ENCODE assay signal across 10 cellular contexts in the genomic region with DNA sequence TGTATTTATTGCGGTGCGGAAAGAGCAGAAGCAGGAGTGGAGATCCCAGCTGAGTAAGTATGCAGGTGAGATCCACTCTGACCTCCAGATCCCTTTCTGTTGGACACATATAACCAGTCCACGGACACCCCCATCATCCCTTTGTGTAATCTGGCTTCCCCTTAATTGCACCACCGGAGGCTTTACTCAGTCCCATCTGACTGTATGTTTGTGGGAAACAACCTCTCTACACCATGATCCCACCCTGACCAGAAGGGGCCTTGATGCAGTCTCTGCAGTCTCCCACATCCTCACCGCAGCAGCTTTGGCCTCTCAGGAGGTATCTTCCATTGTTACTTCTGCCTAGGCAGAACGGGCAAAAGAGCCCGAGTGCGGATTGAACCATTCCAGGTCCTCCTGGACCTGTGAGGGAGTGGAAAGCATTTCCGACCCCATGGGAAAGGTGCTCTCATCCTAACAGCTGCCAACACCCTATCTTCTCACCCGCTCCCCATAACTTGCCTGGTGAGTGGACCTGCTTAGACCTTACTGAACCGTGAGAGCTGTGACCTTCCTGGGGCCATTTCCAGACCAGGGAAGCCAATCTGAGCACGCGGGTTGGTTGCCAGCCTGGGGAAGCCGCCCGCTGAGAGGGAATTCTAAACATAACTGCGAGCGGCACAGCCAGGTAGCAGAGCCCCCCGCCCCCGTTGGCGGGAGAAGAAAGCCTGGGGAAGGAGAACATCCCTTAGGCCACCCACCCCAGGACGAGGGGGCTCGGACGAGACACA. TPM values are rescaled to one million over a fixed set of nuclear protein-coding genes. Genes with fewer than 3 reads are reported as not detected.
DNase-seq lines count a peak whose midpoint lies in the region; ATAC-seq and TF ChIP-seq lines count a peak whose summit lies in the region.
"Had no signal": no experiment of that assay in that cellular context is flagged by ENCODE, and none has a peak within 500 bp of the region (broad histone marks: within the 10 kb centered on the region; RNA-seq: fewer than 3 reads in every experiment).

No MANE protein-coding gene starts in this region.

- 40 to 45% (median 42%) methylated on average over 22 to 23 of the region's 23 CpGs for WGBS in ovary, 3 donors

- H3K4me3 ChIP-seq in BJ (ENCODE audit: low read depth, low read length) (peak overlapping the region; percentile 60), ascending aorta (peak overlapping the region; percentile 59 to 80), iPS-15b (ENCODE audit: low read depth, low read length) (peak overlapping the region; percentile 64), ovary (peak overlapping the region; percentile 49)
- H3K4me3 ChIP-seq in CD8-positive, alpha-beta memory T cell (ENCODE audit: low read length): no peak overlapping the region

- no peaks in the 10 kb centered on the region for H3K9me3 Mint-ChIP-seq in CD8-positive, alpha-beta memory T cell

- no peak for TF ChIP-seq EP300 in ovary (IDR thresholded peaks at IDR 0.05)

- peak overlapping the region; percentile 37 for H3K9ac ChIP-seq in iPS-15b (ENCODE audit: low read depth, low read length)

- H3K27ac Mint-ChIP-seq in CD8-positive, alpha-beta memory T cell: no peak overlapping the region

- H3K4me3 Mint-ChIP-seq in CD8-positive, alpha-beta memory T cell: no peak overlapping the region

- DNase-seq in BJ (ENCODE audit: low read depth) (no peak), ascending aorta (ENCODE audit: low spot score in 2 of 2) (no peak), ovary (no peak)
- no peak for DNase-seq in CD8-positive, alpha-beta memory T cell
- DNase-seq: NCI-H187 had no signal

- H3K9me3 ChIP-seq in ascending aorta (no peaks in the 10 kb centered on the region), iPS-15b (ENCODE audit: control insufficient read depth, insufficient read depth, low read length) (no peaks in the 10 kb centered on the region), ovary (no peaks in the 10 kb centered on the region)
- no peaks in the 10 kb centered on the region for H3K9me3 ChIP-seq in CD8-positive, alpha-beta memory T cell (ENCODE audit: low read length)

- H3K27ac ChIP-seq in ascending aorta: no peak overlapping the region
- no peak overlapping the region for H3K27ac ChIP-seq in ovary
- no peak overlapping the region for H3K27ac ChIP-seq in CD8-positive, alpha-beta memory T cell (ENCODE audit: low read depth, low read length)

- intact Hi-C loops in ascending aorta (cut with DNase I): no loop called here
- intact Hi-C loops in ovary (cut with DNase I): no loop called here

- CTCF ChIA-PET in BJ (lab: Yijun Ruan, JAX): no interaction called here
- CTCF ChIA-PET in CD8-positive, alpha-beta memory T cell (lab: Charles Lee): no interaction called here

- peaks cover 2 to 4% of the 10 kb centered on the region in 2 donors for H3K4me1 ChIP-seq in ascending aorta
- H3K4me1 ChIP-seq in iPS-15b (ENCODE audit: control insufficient read depth, insufficient read depth, low read length): peaks cover 9% of the 10 kb centered on the region
- peaks cover 3% of the 10 kb centered on the region for H3K4me1 ChIP-seq in ovary (ENCODE audit: insufficient read depth)
- H3K4me1 ChIP-seq in CD8-positive, alpha-beta memory T cell (ENCODE audit: insufficient read depth, low read length): no peaks in the 10 kb centered on the region

- peaks cover 22 to 46% of the 10 kb centered on the region in 2 donors for H3K27me3 Mint-ChIP-seq in CD8-positive, alpha-beta memory T cell

- POLR2A ChIA-PET in BJ (lab: Charles Lee): no interaction called here
- POLR2A ChIA-PET in CD8-positive, alpha-beta memory T cell (lab: Charles Lee): no interaction called here

- H3K36me3 ChIP-seq in BJ (ENCODE audit: control insufficient read depth, insufficient read depth, low read length) (no peaks in the 10 kb centered on the region), ascending aorta (no peaks in the 10 kb centered on the region), iPS-15b (ENCODE audit: control insufficient read depth, insufficient read depth, low read length) (no peaks in the 10 kb centered on the region), ovary (no peaks in the 10 kb centered on the region)
- no peaks in the 10 kb centered on the region for H3K36me3 ChIP-seq in CD8-positive, alpha-beta memory T cell (ENCODE audit: insufficient read depth, low read length)

- H3K27me3 ChIP-seq in BJ (ENCODE audit: control insufficient read depth, insufficient read depth, low read length) (peaks cover 6% of the 10 kb centered on the region), ascending aorta (no peaks in the 10 kb centered on the region), iPS-15b (ENCODE audit: control insufficient read depth, insufficient read depth, low read length) (peaks cover 42% of the 10 kb centered on the region), ovary (no peaks in the 10 kb centered on the region)
- peaks cover 16% of the 10 kb centered on the region for H3K27me3 ChIP-seq in CD8-positive, alpha-beta memory T cell (ENCODE audit: insufficient read depth, low read length, poor library complexity, severe bottlenecking)

- H3K4me1 Mint-ChIP-seq in CD8-positive, alpha-beta memory T cell: peaks cover 0 to 5% (median 2%) of the 10 kb centered on the region in 3 donors

- no peak for TF ChIP-seq POLR2A in ovary (IDR thresholded peaks at IDR 0.05)

- H3K36me3 Mint-ChIP-seq in CD8-positive, alpha-beta memory T cell: no peaks in the 10 kb centered on the region

- no peak for TF ChIP-seq CTCF in BJ (IDR thresholded peaks at IDR 0.05; ENCODE audit: insufficient read depth, low read depth, low read length)
- TF ChIP-seq CTCF in ascending aorta (IDR thresholded peaks at IDR 0.05): no peak
- no peak for TF ChIP-seq CTCF in ovary (IDR thresholded peaks at IDR 0.05)

- ATAC-seq in GM18873 (IDR thresholded peaks at IDR 0.05; ENCODE audit: low FRiP score, unreplicated experiment) (no peak), HG03520 (IDR thresholded peaks at IDR 0.05; ENCODE audit: unreplicated experiment) (no peak), GM18858 (IDR thresholded peaks at IDR 0.05; ENCODE audit: unreplicated experiment) (no peak)

RNA-seq across cellular contexts. Expression of gene SLCO2A1, which starts 1.1 kb away (rescaled TPM):
- polyA plus RNA-seq in BJ (2011; rRNA removed) (2.6 and 5.4 TPM in 2 replicates), ovary (10 to 100 TPM in 1 of 2 donors, 1 to 10 TPM in 1; 3.6 to 23.6 TPM)
- polyA minus RNA-seq in BJ (2011; rRNA and poly(A)+ RNA removed): 2.9 and 4.2 TPM in 2 replicates
- total RNA-seq in ascending aorta (111 TPM), ovary (10 to 100 TPM in 2 of 7 donors, 1 to 10 TPM in 4, under 1 TPM in 1; 0.83 to 16.7 (median 3.7) TPM)
- not detected for total RNA-seq in CD8-positive, alpha-beta memory T cell
- polyA plus RNA-seq in CD8-positive, alpha-beta memory T cell: not detected
- total RNA-seq: T-helper 2 cell treated with Interferon-gamma antibody and Interleukin-4, amounts not matched to agents 100 ng/mL and 5 ng/mL, for 36 hours had no signal
